In the genomic region with DNA sequence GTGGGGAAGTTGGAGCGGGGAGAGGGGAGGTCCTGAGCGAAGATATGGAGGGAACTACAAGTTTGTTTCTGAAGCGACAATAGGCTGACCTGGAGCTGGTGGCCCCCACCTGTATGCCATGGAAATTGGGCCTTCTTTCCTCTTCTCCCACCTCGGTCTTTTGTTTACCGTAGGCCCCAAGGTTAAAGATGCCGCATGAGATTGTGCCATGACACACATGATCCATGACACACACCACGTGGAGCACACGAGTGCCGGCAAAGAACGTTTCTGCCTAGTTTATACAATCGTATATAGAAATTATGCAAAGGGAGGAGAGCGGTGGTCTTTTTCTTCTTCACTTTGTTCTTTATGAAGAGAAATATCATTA, we compare ENCODE assay signal across 8 cellular contexts. TPM values are rescaled to one million over a fixed set of nuclear protein-coding genes. Genes with fewer than 3 reads are reported as not detected.
DNase-seq lines count a peak whose midpoint lies in the region; ATAC-seq, FAIRE-seq and TF ChIP-seq lines count a peak whose summit lies in the region.

No MANE protein-coding gene starts in this region.

- no peak for TF ChIP-seq RAD21 in GM12878 (IDR thresholded peaks at IDR 0.05; ENCODE audit: insufficient read depth, low read depth, low read length)

- peak overlapping the region; percentile 97 for H3K4me3 ChIP-seq in GM12878

- no peak for TF ChIP-seq POLR2A in GM12878 (IDR thresholded peaks at IDR 0.05; ENCODE audit: low read depth, low read length)

- WGBS in GM12878 (ENCODE audit: insufficient coverage, insufficient replicate concordance, low lambda C conversion rate, missing lambda C conversion rate) = 3% methylated on average over 12 of the region's 12 CpGs

- TF ChIP-seq CTCF in GM12878 (IDR thresholded peaks at IDR 0.05 in 2 of 3, conservative IDR thresholded peaks at IDR 0.05 in 1 of 3; ENCODE audit: control insufficient read depth in 2 of 3, extremely low read depth in 1 of 3, insufficient read depth in 1 of 3, low read depth in 3 of 3, low read length in 3 of 3) = no peak

- peak overlapping the region; percentile 76 for H3K4me2 ChIP-seq in GM12878 (ENCODE audit: control insufficient read depth, insufficient read depth)

- no peaks in the 10 kb centered on the region for H3K9me3 ChIP-seq in GM12878 (replicated peaks; ENCODE audit: control insufficient read depth, insufficient read depth, low read length)

- POLR2A ChIA-PET in GM12878 (lab: Charles Lee) = no interaction called here

- H3K9ac ChIP-seq in GM12878 (ENCODE audit: control insufficient read depth, insufficient read depth, low read length) = peak overlapping the region; percentile 81

- BruUV-seq in GM12878 (replicated peaks; lab: Mats Ljungman, UMichigan) = no TSS peak

- DNase-seq in DMS 273 treated with DMSO at 0.1 percent for 48 hours (lab: John Stamatoyannopoulos, UW) (peak; percentile 2), NAMALWA (ENCODE audit: low spot score) (peak; percentile 62), GM12878 (ENCODE audit: low read depth, low spot score) (no peak), kidney tubule cell (ENCODE audit: low spot score) (peak; percentile 39), GM19239 (ENCODE audit: insufficient read length, low spot score) (no peak), nucleus accumbens (lab: John Stamatoyannopoulos, UW) (no peak)
- DNase-seq in stimulated activated CD8-positive, alpha-beta memory T cell treated with anti-CD3 and anti-CD28 coated beads, Interleukin-7, amount 100 ng/mL, for 24 hours (ENCODE audit: low read depth) = peak; percentile 12

- SMC1A ChIA-PET in GM12878 (lab: Charles Lee; ENCODE audit: uncharacterized antibody, unreplicated experiment) = interaction anchor here (0.7 to 1.5 kb wide), 2 partner anchors 9 to 54 kb away, joined by 3 to 5 read pairs; no protein-coding TSS in a partner anchor

- in situ Hi-C loops in GM12878 (cut with MboI) = no loop called here

- H3K27me3 ChIP-seq in GM12878 (replicated peaks in 1 of 2; ENCODE audit: control insufficient read depth in 2 of 2, insufficient read depth in 2 of 2, low read length in 1 of 2) = no peaks in the 10 kb centered on the region

- peak; percentile 11 for ATAC-seq in GM21619 (IDR thresholded peaks at IDR 0.05; ENCODE audit: unreplicated experiment)
- peak; percentile 49 for ATAC-seq in GM12878

- intact Hi-C loops in GM12878 (cut with micrococcal nuclease; ENCODE audit: unreplicated experiment) = loop anchor here (5.0 kb wide), 1 partner anchor 57 kb away; the partner anchor contains the start of gene SLC30A9

- H2AFZ ChIP-seq in GM12878 (ENCODE audit: control insufficient read depth, low read depth, low read length) = peak overlapping the region; percentile 96

- FAIRE-seq in GM12878 (lab: Jason Lieb, UNC) (no peak), GM19239 (lab: Jason Lieb, UNC) (no peak)

- H4K20me1 ChIP-seq in GM12878 (ENCODE audit: control insufficient read depth, insufficient read depth) = no peaks in the 10 kb centered on the region

- peak overlapping the region; percentile 63 for H3K27ac ChIP-seq in GM12878 (ENCODE audit: control insufficient read depth, insufficient read depth)

- peaks cover 0 to 6% of the 10 kb centered on the region in 2 experiments; a peak in 2 of 4 replicates for H3K36me3 ChIP-seq in GM12878 (ENCODE audit: control insufficient read depth in 2 of 2, insufficient read depth in 2 of 2, low read length in 1 of 2)

- CTCF ChIA-PET in GM12878 (lab: Yijun Ruan, JAX) = interaction anchor here (1.1 kb wide), 1 partner anchor 12 kb away, joined by 3 read pairs; no protein-coding TSS in a partner anchor

- RAD21 ChIA-PET in GM12878 (lab: Charles Lee; ENCODE audit: unreplicated experiment) = no interaction called here

- H3K4me1 ChIP-seq in GM12878 (ENCODE audit: control insufficient read depth, insufficient read depth, low read length) = peaks cover 3% of the 10 kb centered on the region; the same call in 1 of the 2 replicates

- H3K79me2 ChIP-seq in GM12878 (ENCODE audit: control insufficient read depth, insufficient read depth, low read length) = peaks cover 48% of the 10 kb centered on the region

- TF ChIP-seq EP300 in GM12878 (IDR thresholded peaks at IDR 0.05; ENCODE audit: borderline replicate concordance in 1 of 2, control insufficient read depth in 1 of 2, low read depth in 2 of 2, low read length in 2 of 2) = no peak

TF ChIP-seq in GM12878, 131 proteins besides CTCF, POLR2A, EP300 and RAD21 (continues in another document):
- TF ChIP-seq, protein P1, sequence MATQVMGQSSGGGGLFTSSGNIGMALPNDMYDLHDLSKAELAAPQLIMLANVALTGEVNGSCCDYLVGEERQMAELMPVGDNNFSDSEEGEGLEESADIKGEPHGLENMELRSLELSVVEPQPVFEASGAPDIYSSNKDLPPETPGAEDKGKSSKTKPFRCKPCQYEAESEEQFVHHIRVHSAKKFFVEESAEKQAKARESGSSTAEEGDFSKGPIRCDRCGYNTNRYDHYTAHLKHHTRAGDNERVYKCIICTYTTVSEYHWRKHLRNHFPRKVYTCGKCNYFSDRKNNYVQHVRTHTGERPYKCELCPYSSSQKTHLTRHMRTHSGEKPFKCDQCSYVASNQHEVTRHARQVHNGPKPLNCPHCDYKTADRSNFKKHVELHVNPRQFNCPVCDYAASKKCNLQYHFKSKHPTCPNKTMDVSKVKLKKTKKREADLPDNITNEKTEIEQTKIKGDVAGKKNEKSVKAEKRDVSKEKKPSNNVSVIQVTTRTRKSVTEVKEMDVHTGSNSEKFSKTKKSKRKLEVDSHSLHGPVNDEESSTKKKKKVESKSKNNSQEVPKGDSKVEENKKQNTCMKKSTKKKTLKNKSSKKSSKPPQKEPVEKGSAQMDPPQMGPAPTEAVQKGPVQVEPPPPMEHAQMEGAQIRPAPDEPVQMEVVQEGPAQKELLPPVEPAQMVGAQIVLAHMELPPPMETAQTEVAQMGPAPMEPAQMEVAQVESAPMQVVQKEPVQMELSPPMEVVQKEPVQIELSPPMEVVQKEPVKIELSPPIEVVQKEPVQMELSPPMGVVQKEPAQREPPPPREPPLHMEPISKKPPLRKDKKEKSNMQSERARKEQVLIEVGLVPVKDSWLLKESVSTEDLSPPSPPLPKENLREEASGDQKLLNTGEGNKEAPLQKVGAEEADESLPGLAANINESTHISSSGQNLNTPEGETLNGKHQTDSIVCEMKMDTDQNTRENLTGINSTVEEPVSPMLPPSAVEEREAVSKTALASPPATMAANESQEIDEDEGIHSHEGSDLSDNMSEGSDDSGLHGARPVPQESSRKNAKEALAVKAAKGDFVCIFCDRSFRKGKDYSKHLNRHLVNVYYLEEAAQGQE (IDR thresholded peaks at IDR 0.05; ENCODE audit: low read depth, low read length) = no peak

RNA-seq across cellular contexts. Expression of gene TMEM33, which starts 0.4 kb away (rescaled TPM):
- total RNA-seq in GM12878 (2013; cell fraction: nucleolus; rRNA removed) = 53.4 and 58.9 TPM in 2 replicates
- total RNA-seq in GM12878 (2014; rRNA removed) (33.4 and 41.5 TPM in 2 replicates), GM12878 (2014; rRNA removed; fragmentation: Illumina TruSeq; extraction: Trizol) (32.6 and 34.2 TPM in 2 replicates), GM12878 (2021) (39.1 and 41.6 TPM in 2 replicates)
- polyA plus RNA-seq in GM12878 (2011; ENCODE audit: low read depth) = 6.7 TPM
- polyA plus RNA-seq in GM12878 (2011; rRNA removed) (51.0 and 60.2 TPM in 2 replicates), GM12878 (2014; fragmentation: Illumina TruSeq; extraction: Trizol) (32.7 and 33.5 TPM in 2 replicates), GM12878 (2014; fragmentation: Nextera tagmentation; extraction: Ambion mirVana) (10 to 100 TPM in 1 of 2 experiments, 1 to 10 TPM in 1; 7.9 to 16.0 TPM), GM12878 (2014; rRNA removed) (23.3 and 25.5 TPM in 2 replicates), GM12878 (2016; fragmentation: Nextera tagmentation; extraction: Ambion mirVana) (10 to 100 TPM; 31.2 to 37.8 TPM)
- polyA plus RNA-seq in GM12878 (2011; cell fraction: cytosol; rRNA removed) = 45.6 and 52.5 TPM in 2 replicates
- 15.5 and 18.9 TPM in 2 replicates for polyA plus RNA-seq in GM12878 (2011; cell fraction: nucleus; rRNA removed)
- polyA plus RNA-seq in GM12878 (2012) = 7.9 and 10.2 TPM in 2 replicates
- 104 and 129 TPM in 2 replicates for polyA minus RNA-seq in GM12878 (2011; rRNA and poly(A)+ RNA removed)
- 38.0 and 45.0 TPM in 2 replicates for polyA minus RNA-seq in GM12878 (2011; cell fraction: cytosol; rRNA and poly(A)+ RNA removed)
- 15.1 and 29.5 TPM in 2 replicates for polyA minus RNA-seq in GM12878 (2011; cell fraction: nucleus; rRNA and poly(A)+ RNA removed)

RNA-seq across cellular contexts. Expression of gene DCAF4L1, which starts 45.9 kb away (rescaled TPM):
- total RNA-seq in GM12878 (2013; cell fraction: nucleolus; rRNA removed) = 0.76 and 1.0 TPM in 2 replicates
- total RNA-seq in GM12878 (2014; rRNA removed) (0.11 and 0.27 TPM in 2 replicates), GM12878 (2014; rRNA removed; fragmentation: Illumina TruSeq; extraction: Trizol) (0.22 and 0.32 TPM in 2 replicates), GM12878 (2021) (0.13 and 0.16 TPM in 2 replicates)
- polyA plus RNA-seq in GM12878 (2011; ENCODE audit: low read depth) = 0.07 TPM
- polyA plus RNA-seq in GM12878 (2011; rRNA removed) (0.19 and 0.27 TPM in 2 replicates), GM12878 (2014; fragmentation: Illumina TruSeq; extraction: Trizol) (0.28 and 0.32 TPM in 2 replicates), GM12878 (2014; fragmentation: Nextera tagmentation; extraction: Ambion mirVana) (under 1 TPM; 0.04 to 0.06 TPM), GM12878 (2014; rRNA removed) (0.25 and 0.27 TPM in 2 replicates), GM12878 (2016; fragmentation: Nextera tagmentation; extraction: Ambion mirVana) (under 1 TPM; 0.17 to 0.48 TPM)
- 0.04 and 0.07 TPM in 2 replicates for polyA plus RNA-seq in GM12878 (2011; cell fraction: cytosol; rRNA removed)
- 0.84 and 1.3 TPM in 2 replicates for polyA plus RNA-seq in GM12878 (2011; cell fraction: nucleus; rRNA removed)
- 0.07 and 0.09 TPM in 2 replicates for polyA plus RNA-seq in GM12878 (2012)
- 0.15 and 0.22 TPM in 2 replicates for polyA minus RNA-seq in GM12878 (2011; rRNA and poly(A)+ RNA removed)
- polyA minus RNA-seq in GM12878 (2011; cell fraction: cytosol; rRNA and poly(A)+ RNA removed) = not detected in 2 replicates
- 0.36 and 0.86 TPM in 2 replicates for polyA minus RNA-seq in GM12878 (2011; cell fraction: nucleus; rRNA and poly(A)+ RNA removed)

RNA-seq across cellular contexts. Expression of gene SLC30A9, which starts 54.7 kb away (rescaled TPM):
- 56.2 and 60.5 TPM in 2 replicates for total RNA-seq in GM12878 (2013; cell fraction: nucleolus; rRNA removed)
- 39.3 and 45.3 TPM in 2 replicates for total RNA-seq in GM12878 (2014; rRNA removed)
- 57.5 and 60.2 TPM in 2 replicates for total RNA-seq in GM12878 (2014; rRNA removed; fragmentation: Illumina TruSeq; extraction: Trizol)
- total RNA-seq in GM12878 (2021) = 45.6 and 48.2 TPM in 2 replicates
- 8.2 TPM for polyA plus RNA-seq in GM12878 (2011; ENCODE audit: low read depth)
- polyA plus RNA-seq in GM12878 (2011; rRNA removed) = 51.3 and 77.2 TPM in 2 replicates
- polyA plus RNA-seq in GM12878 (2011; cell fraction: cytosol; rRNA removed) = 20.1 and 21.5 TPM in 2 replicates
- 19.8 and 20.0 TPM in 2 replicates for polyA plus RNA-seq in GM12878 (2011; cell fraction: nucleus; rRNA removed)
- polyA plus RNA-seq in GM12878 (2012) = 16.8 and 23.2 TPM in 2 replicates
- polyA plus RNA-seq in GM12878 (2014; fragmentation: Illumina TruSeq; extraction: Trizol) = 47.6 and 62.0 TPM in 2 replicates
- 10 to 100 TPM; 12.1 to 15.4 TPM for polyA plus RNA-seq in GM12878 (2014; fragmentation: Nextera tagmentation; extraction: Ambion mirVana)
- 35.6 and 38.7 TPM in 2 replicates for polyA plus RNA-seq in GM12878 (2014; rRNA removed)
- 10 to 100 TPM; 72.5 to 75.9 TPM for polyA plus RNA-seq in GM12878 (2016; fragmentation: Nextera tagmentation; extraction: Ambion mirVana)
- polyA minus RNA-seq in GM12878 (2011; rRNA and poly(A)+ RNA removed) = 33.2 and 53.1 TPM in 2 replicates
- polyA minus RNA-seq in GM12878 (2011; cell fraction: cytosol; rRNA and poly(A)+ RNA removed) = 16.2 and 20.5 TPM in 2 replicates
- polyA minus RNA-seq in GM12878 (2011; cell fraction: nucleus; rRNA and poly(A)+ RNA removed) = 32.5 and 50.9 TPM in 2 replicates

Comparison
In these comparisons a context has a peak if more than half of its experiments do, and no peak if none do; other contexts are left out.
1. DNase-seq: peak in DMS 273 treated with DMSO at 0.1 percent for 48 hours (single experiment), NAMALWA (single experiment), kidney tubule cell (single experiment) and stimulated activated CD8-positive, alpha-beta memory T cell treated with anti-CD3 and anti-CD28 coated beads, Interleukin-7, amount 100 ng/mL, for 24 hours (single experiment); none in GM12878 (single experiment), GM19239 (single experiment) and nucleus accumbens (0 of 56).